10 cellular contexts compared by ENCODE assay signal in genomic region chr10:3741688-3742461, GRCh38. TPM values are rescaled to one million over a fixed set of nuclear protein-coding genes. Genes with fewer than 3 reads are reported as not detected.
DNase-seq lines count a peak whose midpoint lies in the region; ATAC-seq, FAIRE-seq and TF ChIP-seq lines count a peak whose summit lies in the region.
"Had no signal": no experiment of that assay in that cellular context is flagged by ENCODE, and none has a peak within 500 bp of the region (broad histone marks: within the 10 kb centered on the region; RNA-seq: fewer than 3 reads in every experiment).

No MANE protein-coding gene starts in this region.

- H3K4me3 ChIP-seq in GM12865 (ENCODE audit: low read depth, low read length) (no peak overlapping the region), duodenal mucosa (ENCODE audit: low read depth in 1 of 2, low read length in 2 of 2) (peak overlapping the region in 1 of 2 donors; percentile 25), small intestine (ENCODE audit: low read depth in 1 of 2, low read length in 2 of 2) (no peak overlapping the region), GM23338 (no peak overlapping the region)
- H3K4me3 ChIP-seq: hepatocyte had no signal

- no peak overlapping the region for H2AFZ ChIP-seq in GM23338
- H2AFZ ChIP-seq: hepatocyte had no signal

- H3K79me2 ChIP-seq in GM23338 (replicated peaks; ENCODE audit: insufficient read depth) = no peaks in the 10 kb centered on the region
- H3K79me2 ChIP-seq: hepatocyte had no signal

- H3K4me2 ChIP-seq in GM23338 = no peak overlapping the region
- H3K4me2 ChIP-seq: hepatocyte had no signal

- WGBS in small intestine, 3 donors = 57 to 73% (median 62%) methylated on average over 6 of the region's 6 CpGs

- H4K20me1 ChIP-seq in GM23338 (replicated peaks; ENCODE audit: insufficient read depth) = no peaks in the 10 kb centered on the region

- no peak overlapping the region for H3K27ac ChIP-seq in duodenal mucosa (ENCODE audit: low read depth, low read length)
- H3K27ac ChIP-seq in small intestine (ENCODE audit: low read depth in 1 of 2, low read length in 1 of 2) = peak overlapping the region; percentile 29 to 79
- no peak overlapping the region for H3K27ac ChIP-seq in GM23338 (ENCODE audit: low read depth)
- H3K27ac ChIP-seq: hepatocyte had no signal

- H3K9me3 Mint-ChIP-seq in chondrocyte (ENCODE audit: low read depth) (no peaks in the 10 kb centered on the region), GM23338 (peaks cover 7% of the 10 kb centered on the region; the same call in 2 of the 3 replicates)

- H3K9ac ChIP-seq in duodenal mucosa (ENCODE audit: low read depth in 1 of 2, low read length in 2 of 2) = peak overlapping the region; percentile 10 to 46

- no peaks in the 10 kb centered on the region for H3K4me1 ChIP-seq in duodenal mucosa (ENCODE audit: control insufficient read depth in 1 of 2, insufficient read depth in 2 of 2, low read length in 2 of 2)
- H3K4me1 ChIP-seq in small intestine (ENCODE audit: control insufficient read depth in 2 of 2, insufficient read depth in 1 of 2, low read depth in 1 of 2, low read length in 1 of 2) = peaks cover 0 to 3% of the 10 kb centered on the region in 2 donors
- peaks cover 8% of the 10 kb centered on the region for H3K4me1 ChIP-seq in GM23338 (ENCODE audit: insufficient read depth)

- peaks cover 6% of the 10 kb centered on the region; the same call in 1 of the 2 replicates for H3K9me2 ChIP-seq in GM23338 (ENCODE audit: insufficient read depth)

- H3K27me3 ChIP-seq in duodenal mucosa (ENCODE audit: control insufficient read depth in 1 of 2, insufficient read depth in 2 of 2, low read length in 2 of 2) = no peaks in the 10 kb centered on the region
- H3K27me3 ChIP-seq in small intestine (ENCODE audit: control insufficient read depth in 2 of 2, insufficient read depth in 2 of 2, low read length in 2 of 2) = no peaks in the 10 kb centered on the region
- no peaks in the 10 kb centered on the region for H3K27me3 ChIP-seq in GM23338 (ENCODE audit: insufficient read depth)
- H3K27me3 ChIP-seq: hepatocyte had no signal

- no peaks in the 10 kb centered on the region for H3K36me3 Mint-ChIP-seq in chondrocyte (ENCODE audit: low read depth)
- H3K36me3 Mint-ChIP-seq in GM23338 (ENCODE audit: low read depth) = peaks cover 4% of the 10 kb centered on the region; the same call in 1 of the 3 replicates

- H3K9me3 ChIP-seq in duodenal mucosa (ENCODE audit: control insufficient read depth in 1 of 2, low read length in 2 of 2) (no peaks in the 10 kb centered on the region), small intestine (ENCODE audit: control insufficient read depth, low read depth) (no peaks in the 10 kb centered on the region)

- H3K27me3 Mint-ChIP-seq in chondrocyte (ENCODE audit: low read depth) = no peaks in the 10 kb centered on the region
- peaks cover 6% of the 10 kb centered on the region for H3K27me3 Mint-ChIP-seq in GM23338 (ENCODE audit: insufficient read depth, low read depth, poor library complexity)

- no peaks in the 10 kb centered on the region for H3F3A ChIP-seq in GM23338 (replicated peaks; ENCODE audit: low read depth)

- H3K4me1 Mint-ChIP-seq in chondrocyte (ENCODE audit: low read depth) (peaks cover 4% of the 10 kb centered on the region), GM23338 (peaks cover 15% of the 10 kb centered on the region)

- DNase-seq in GM12865 (ENCODE audit: low read depth) (peak; percentile 30), M059J (ENCODE audit: low read depth) (peak; percentile 69), small intestine (peak; percentile 71), RPMI8226 (no peak), chondrocyte (ENCODE audit: low spot score) (no peak), GM23338 (ENCODE audit: low spot score) (no peak), islet precursor cell (no peak)
- DNase-seq: stimulated activated CD4-positive, alpha-beta T cell treated with anti-CD3 and anti-CD28 coated beads, Interleukin-15, amount 100 ng/mL, for 24 hours had no signal

- FAIRE-seq in small intestine (lab: Jason Lieb, UNC) = no peak

- H3K36me3 ChIP-seq in duodenal mucosa (ENCODE audit: control insufficient read depth in 1 of 2, insufficient read depth in 2 of 2, low read length in 2 of 2) (no peaks in the 10 kb centered on the region), small intestine (ENCODE audit: control insufficient read depth in 2 of 2, insufficient read depth in 2 of 2, low read length in 2 of 2) (no peaks in the 10 kb centered on the region), GM23338 (ENCODE audit: insufficient read depth) (no peaks in the 10 kb centered on the region)

- H3K27ac Mint-ChIP-seq in chondrocyte (ENCODE audit: unreplicated experiment) = no peak overlapping the region
- H3K27ac Mint-ChIP-seq in GM23338 = no peak overlapping the region

- H3K4me3 Mint-ChIP-seq in chondrocyte (ENCODE audit: unreplicated experiment) (no peak overlapping the region), GM23338 (no peak overlapping the region)

- TF ChIP-seq CTCF in GM12865 (IDR thresholded peaks at IDR 0.05; ENCODE audit: insufficient read depth, low read depth, low read length, missing control alignments) (no peak), chondrocyte (IDR thresholded peaks at IDR 0.05) (no peak), GM23338 (conservative IDR thresholded peaks at IDR 0.05; ENCODE audit: low read depth in 2 of 2) (no peak)

- ATAC-seq in GM23338 = no peak

TF ChIP-seq in GM23338, 12 proteins besides CTCF, POLR2A, EP300 and RAD21 (continues in another document):
- TF ChIP-seq EZH2 (IDR thresholded peaks at IDR 0.05; ENCODE audit: low read depth, unreplicated experiment) (no peak), ZNF114 (CRISPR knock-in tag; IDR thresholded peaks at IDR 0.05) (no peak), ZNF331 (CRISPR knock-in tag; IDR thresholded peaks at IDR 0.05; ENCODE audit: low read depth) (no peak), POLR2AphosphoS5 (IDR thresholded peaks at IDR 0.05; ENCODE audit: low read depth) (no peak), JUNB (IDR thresholded peaks at IDR 0.05; ENCODE audit: unreplicated experiment) (no peak), NANOG (IDR thresholded peaks at IDR 0.05; ENCODE audit: borderline replicate concordance) (no peak)
- TF ChIP-seq, protein P1, sequence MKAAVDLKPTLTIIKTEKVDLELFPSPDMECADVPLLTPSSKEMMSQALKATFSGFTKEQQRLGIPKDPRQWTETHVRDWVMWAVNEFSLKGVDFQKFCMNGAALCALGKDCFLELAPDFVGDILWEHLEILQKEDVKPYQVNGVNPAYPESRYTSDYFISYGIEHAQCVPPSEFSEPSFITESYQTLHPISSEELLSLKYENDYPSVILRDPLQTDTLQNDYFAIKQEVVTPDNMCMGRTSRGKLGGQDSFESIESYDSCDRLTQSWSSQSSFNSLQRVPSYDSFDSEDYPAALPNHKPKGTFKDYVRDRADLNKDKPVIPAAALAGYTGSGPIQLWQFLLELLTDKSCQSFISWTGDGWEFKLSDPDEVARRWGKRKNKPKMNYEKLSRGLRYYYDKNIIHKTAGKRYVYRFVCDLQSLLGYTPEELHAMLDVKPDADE (IDR thresholded peaks at IDR 0.05) = no peak
- TF ChIP-seq, protein P2, sequence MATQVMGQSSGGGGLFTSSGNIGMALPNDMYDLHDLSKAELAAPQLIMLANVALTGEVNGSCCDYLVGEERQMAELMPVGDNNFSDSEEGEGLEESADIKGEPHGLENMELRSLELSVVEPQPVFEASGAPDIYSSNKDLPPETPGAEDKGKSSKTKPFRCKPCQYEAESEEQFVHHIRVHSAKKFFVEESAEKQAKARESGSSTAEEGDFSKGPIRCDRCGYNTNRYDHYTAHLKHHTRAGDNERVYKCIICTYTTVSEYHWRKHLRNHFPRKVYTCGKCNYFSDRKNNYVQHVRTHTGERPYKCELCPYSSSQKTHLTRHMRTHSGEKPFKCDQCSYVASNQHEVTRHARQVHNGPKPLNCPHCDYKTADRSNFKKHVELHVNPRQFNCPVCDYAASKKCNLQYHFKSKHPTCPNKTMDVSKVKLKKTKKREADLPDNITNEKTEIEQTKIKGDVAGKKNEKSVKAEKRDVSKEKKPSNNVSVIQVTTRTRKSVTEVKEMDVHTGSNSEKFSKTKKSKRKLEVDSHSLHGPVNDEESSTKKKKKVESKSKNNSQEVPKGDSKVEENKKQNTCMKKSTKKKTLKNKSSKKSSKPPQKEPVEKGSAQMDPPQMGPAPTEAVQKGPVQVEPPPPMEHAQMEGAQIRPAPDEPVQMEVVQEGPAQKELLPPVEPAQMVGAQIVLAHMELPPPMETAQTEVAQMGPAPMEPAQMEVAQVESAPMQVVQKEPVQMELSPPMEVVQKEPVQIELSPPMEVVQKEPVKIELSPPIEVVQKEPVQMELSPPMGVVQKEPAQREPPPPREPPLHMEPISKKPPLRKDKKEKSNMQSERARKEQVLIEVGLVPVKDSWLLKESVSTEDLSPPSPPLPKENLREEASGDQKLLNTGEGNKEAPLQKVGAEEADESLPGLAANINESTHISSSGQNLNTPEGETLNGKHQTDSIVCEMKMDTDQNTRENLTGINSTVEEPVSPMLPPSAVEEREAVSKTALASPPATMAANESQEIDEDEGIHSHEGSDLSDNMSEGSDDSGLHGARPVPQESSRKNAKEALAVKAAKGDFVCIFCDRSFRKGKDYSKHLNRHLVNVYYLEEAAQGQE (IDR thresholded peaks at IDR 0.05; ENCODE audit: unreplicated experiment) = no peak

RNA-seq across cellular contexts. Expression of gene KLF6, which starts 43.1 kb away (rescaled TPM):
- 4.8 and 9.9 TPM in 2 replicates for total RNA-seq in M059J (2014; rRNA removed; shearing (Covaris generic))
- polyA plus RNA-seq in small intestine = 10 to 100 TPM; 47.3 to 97.7 (median 63.0) TPM
- total RNA-seq in chondrocyte = 201 to 355 TPM (median 330 TPM) in 3 replicates
- 18.0 and 19.6 TPM in 2 replicates for total RNA-seq in GM23338 (2014; rRNA removed; shearing (Covaris generic))
- polyA plus RNA-seq in GM23338 (2016; fragmentation: Nextera tagmentation; extraction: Ambion mirVana) = 25.7 and 35.4 TPM in 2 replicates

Comparison
In these comparisons a context has a peak if more than half of its experiments do, and no peak if none do; other contexts are left out.
1. DNase-seq: peak in GM12865 (single experiment), M059J (single experiment) and small intestine (single experiment); none in RPMI8226 (single experiment), chondrocyte (single experiment), GM23338 (single experiment) and islet precursor cell (single experiment).
2. H3K27ac ChIP-seq: peak in small intestine (2 of 2); none in duodenal mucosa (single experiment) and GM23338 (single experiment).